In genomic region chr21:28992526-28993292, GRCh38 we compare ENCODE assay signal across 8 cellular contexts. TPM values are rescaled to one million over a fixed set of nuclear protein-coding genes. Genes with fewer than 3 reads are reported as not detected.
A peak's percentile ranks its signal among the peaks of the same experiment; 100 is the strongest.
DNase-seq lines count a peak whose midpoint lies in the region; ATAC-seq and TF ChIP-seq lines count a peak whose summit lies in the region.

Gene LTN1, minus strand, starts transcription at chr21:28992877. Its CDS starts 72 bp downstream, at chr21:28992805.

- intact Hi-C loops in activated CD4-positive, alpha-beta T cell treated with anti-CD3 and anti-CD28 coated beads, Interleukin-2, amount 10 ng/mL, durations not matched to agents 24 days and 14 days (cut with micrococcal nuclease): loop anchor here (1.0 to 5.0 kb wide), 7 partner anchors 10 to 308 kb away; partner anchors contain the start of genes CCT8, RWDD2B and USP16

- peaks cover 2% of the 10 kb centered on the region for H3K27me3 Mint-ChIP-seq in activated CD4-positive, alpha-beta T cell treated with anti-CD3 and anti-CD28 coated beads, Interleukin-2, amount 10 ng/mL, durations not matched to agents 24 days and 14 days

- no peak for TF ChIP-seq CTCF in BJ (IDR thresholded peaks at IDR 0.05; ENCODE audit: insufficient read depth, low read depth, low read length)

- peak within 1 kb of the TSS; percentile 98 for H3K27ac Mint-ChIP-seq in activated CD4-positive, alpha-beta T cell treated with anti-CD3 and anti-CD28 coated beads, Interleukin-2, amount 10 ng/mL, durations not matched to agents 24 days and 14 days

- DNase-seq in BJ (ENCODE audit: low read depth) (peak; percentile 94), NCI-H526 treated with DMSO at 0.1 percent for 48 hours (lab: John Stamatoyannopoulos, UW) (peak; percentile 93), dedifferentiated amniotic fluid mesenchymal stem cell (ENCODE audit: extremely low spot score) (peak; percentile 99), left kidney (ENCODE audit: low read depth, low spot score) (peak; percentile 100)
- DNase-seq in activated CD4-positive, alpha-beta T cell treated with anti-CD3 and anti-CD28 coated beads, Interleukin-2, amount 10 ng/mL, durations not matched to agents 24 days and 14 days: peak; percentile 100
- peak; percentile 98 to 99 for DNase-seq in stimulated activated CD4-positive, alpha-beta T cell treated with anti-CD3 and anti-CD28 coated beads, Interleukin-2, amount 100 ng/mL, for 24 hours

- H3K4me3 ChIP-seq in BJ (ENCODE audit: low read depth, low read length): peak within 1 kb of the TSS; percentile 95

- peaks cover 16% of the 10 kb centered on the region for H3K36me3 Mint-ChIP-seq in activated CD4-positive, alpha-beta T cell treated with anti-CD3 and anti-CD28 coated beads, Interleukin-2, amount 10 ng/mL, durations not matched to agents 24 days and 14 days (ENCODE audit: low read depth)

- no peaks in the 10 kb centered on the region for H3K36me3 ChIP-seq in BJ (ENCODE audit: control insufficient read depth, insufficient read depth, low read length)

- H3K27me3 ChIP-seq in BJ (ENCODE audit: control insufficient read depth, insufficient read depth, low read length): no peaks in the 10 kb centered on the region

- POLR2A ChIA-PET in BJ (lab: Charles Lee): interaction anchor here (0.6 to 1.1 kb wide), 3 partner anchors 10 to 17 kb away, joined by 3 to 4 read pairs (median 4); no protein-coding TSS in a partner anchor

- CTCF ChIA-PET in BJ (lab: Yijun Ruan, JAX): interaction anchor here (0.8 to 1.2 kb wide), 2 partner anchors 8 to 10 kb away, joined by 3 read pairs; no protein-coding TSS in a partner anchor

- peak; percentile 99 for ATAC-seq in GM19324 (IDR thresholded peaks at IDR 0.05; ENCODE audit: low FRiP score, unreplicated experiment)
- ATAC-seq in HG03469 (IDR thresholded peaks at IDR 0.05; ENCODE audit: unreplicated experiment): peak; percentile 93

- no peaks in the 10 kb centered on the region for H3K9me3 Mint-ChIP-seq in activated CD4-positive, alpha-beta T cell treated with anti-CD3 and anti-CD28 coated beads, Interleukin-2, amount 10 ng/mL, durations not matched to agents 24 days and 14 days

- peak within 1 kb of the TSS; percentile 94 for H3K4me3 Mint-ChIP-seq in activated CD4-positive, alpha-beta T cell treated with anti-CD3 and anti-CD28 coated beads, Interleukin-2, amount 10 ng/mL, durations not matched to agents 24 days and 14 days

- peaks cover 40% of the 10 kb centered on the region for H3K4me1 Mint-ChIP-seq in activated CD4-positive, alpha-beta T cell treated with anti-CD3 and anti-CD28 coated beads, Interleukin-2, amount 10 ng/mL, durations not matched to agents 24 days and 14 days

RNA-seq across cellular contexts. Expression of gene LTN1, which starts in this region (rescaled TPM):
- 6.2 and 11.7 TPM in 2 replicates for polyA plus RNA-seq in BJ (2011; rRNA removed)
- polyA minus RNA-seq in BJ (2011; rRNA and poly(A)+ RNA removed): 13.5 and 15.7 TPM in 2 replicates
- 25.6 and 31.0 TPM in 2 replicates for total RNA-seq in activated CD4-positive, alpha-beta T cell treated with anti-CD3 and anti-CD28 coated beads, Interleukin-2, amount 10 ng/mL, durations not matched to agents 24 days and 14 days

Comparison
In these comparisons a context has a peak if more than half of its experiments do, and no peak if none do; other contexts are left out.
1. Peak in every context shown above with its lines: DNase-seq, ATAC-seq and H3K4me3 ChIP-seq.